19 cellular contexts compared by ENCODE assay signal in the genomic region with DNA sequence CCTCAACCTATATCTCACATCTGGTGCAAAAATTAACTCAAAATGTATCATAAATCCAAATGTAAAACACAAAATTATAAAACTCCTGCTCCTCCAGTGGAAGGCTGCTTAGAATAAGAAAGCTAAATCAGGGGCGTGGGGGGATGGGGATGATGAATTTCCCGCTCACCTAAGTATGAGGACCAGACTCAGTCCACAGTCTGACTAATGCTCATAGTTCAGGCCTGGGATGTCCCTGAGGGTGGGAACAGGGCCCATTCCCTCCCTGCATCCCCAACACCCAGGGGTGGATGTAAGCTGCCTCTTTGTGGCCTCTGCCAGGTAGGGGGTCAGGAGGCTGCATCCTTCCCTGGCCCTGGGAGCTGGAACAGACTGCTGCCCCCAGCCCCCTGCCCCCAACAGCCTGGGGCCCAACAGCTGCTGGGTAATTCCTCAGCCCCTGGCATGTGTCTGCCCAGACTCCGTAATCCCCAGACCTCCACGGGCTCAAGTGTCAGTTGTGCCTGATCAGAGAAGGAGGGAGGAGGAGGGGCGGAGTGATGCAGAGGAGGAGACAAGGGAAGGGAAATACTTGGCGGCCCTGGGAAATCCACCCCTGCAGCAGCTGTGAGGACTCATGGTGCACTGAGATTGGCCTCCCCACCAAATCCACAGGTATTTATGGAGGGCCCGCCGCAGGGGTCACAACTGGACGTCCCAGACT.
DNase-seq lines count a peak whose midpoint lies in the region; ATAC-seq, FAIRE-seq and TF ChIP-seq lines count a peak whose summit lies in the region.
"Had no signal": no experiment of that assay in that cellular context is flagged by ENCODE, and none has a peak within 500 bp of the region (broad histone marks: within the 10 kb centered on the region; RNA-seq: fewer than 3 reads in every experiment).

No MANE protein-coding gene starts in this region.

- no peak for TF ChIP-seq EP300 in sigmoid colon (IDR thresholded peaks at IDR 0.05)

- no peak overlapping the region for H3K9ac ChIP-seq in kidney (ENCODE audit: low read length in 2 of 2)

- TF ChIP-seq POLR2A in sigmoid colon (IDR thresholded peaks at IDR 0.05) (no peak), GM12892 (IDR thresholded peaks at IDR 0.05; ENCODE audit: low read depth, low read length) (no peak)

- H3K27ac ChIP-seq in kidney (ENCODE audit: low read depth in 2 of 2, low read length in 2 of 2) (no peak overlapping the region), sigmoid colon (no peak overlapping the region)
- H3K27ac ChIP-seq: adrenal gland, coronary artery, vagina had no signal

- H3K9me3 ChIP-seq in kidney (ENCODE audit: control insufficient read depth in 1 of 2, low read length in 2 of 2) (no peaks in the 10 kb centered on the region), sigmoid colon (peaks cover 0 to 1% (median 0%) of the 10 kb centered on the region in 4 donors)
- H3K9me3 ChIP-seq: adrenal gland, vagina had no signal

- peak; percentile 20 for DNase-seq in activated CD4-positive, CD25-positive, alpha-beta regulatory T cell treated with anti-CD3 and anti-CD28 coated beads, Interleukin-2, amount 50 U/mL, for 72 hours
- DNase-seq in NCI-H69 (lab: John Stamatoyannopoulos, UW) (peak; percentile 59), kidney (peak; percentile 54), sigmoid colon (peak; percentile 50), GM12892 (ENCODE audit: insufficient read length) (no peak), inferior parietal cortex (ENCODE audit: extremely low spot score) (no peak), NCI-H1417 treated with DMSO at 0.1 percent for 48 hours (lab: John Stamatoyannopoulos, UW) (no peak)
- DNase-seq: activated CD8-positive, alpha-beta memory T cell treated with anti-CD3 and anti-CD28 coated beads, Interleukin-2, amount 10 ng/mL, durations not matched to agents 7 days and 5 days; GF-D8; NCI-H187; NCI-H446; retina; RPMI8226; substantia nigra had no signal

- no peaks in the 10 kb centered on the region for H3K36me3 ChIP-seq in kidney (ENCODE audit: control insufficient read depth in 1 of 2, insufficient read depth in 2 of 2, low read length in 2 of 2)
- no peaks in the 10 kb centered on the region for H3K36me3 ChIP-seq in sigmoid colon
- H3K36me3 ChIP-seq: adrenal gland, vagina had no signal

- H3K4me1 ChIP-seq in kidney (ENCODE audit: control insufficient read depth in 1 of 2, insufficient read depth in 1 of 2, low read depth in 1 of 2, low read length in 2 of 2) (no peaks in the 10 kb centered on the region), sigmoid colon (no peaks in the 10 kb centered on the region)
- H3K4me1 ChIP-seq: adrenal gland, vagina had no signal

- H3K4me3 ChIP-seq in kidney (ENCODE audit: low read length in 2 of 2) = no peak overlapping the region
- no peak overlapping the region for H3K4me3 ChIP-seq in sigmoid colon
- H3K4me3 ChIP-seq: adrenal gland, coronary artery, vagina had no signal

- no peaks in the 10 kb centered on the region for H3K27me3 ChIP-seq in sigmoid colon
- H3K27me3 ChIP-seq: adrenal gland, vagina had no signal

- intact Hi-C loops in kidney (cut with DNase I) (no loop called here), sigmoid colon (cut with DNase I) (no loop called here)

- TF ChIP-seq CTCF in kidney (IDR thresholded peaks at IDR 0.05; ENCODE audit: borderline replicate concordance, extremely low read depth, insufficient read depth) (no peak), sigmoid colon (IDR thresholded peaks at IDR 0.05) (no peak)

- 72 to 77% methylated on average over 9 of the region's 9 CpGs for WGBS in sigmoid colon, 2 donors

- no peak for ATAC-seq in activated CD4-positive, CD25-positive, alpha-beta regulatory T cell treated with anti-CD3 and anti-CD28 coated beads, Interleukin-2, amount 50 U/mL, for 24 hours
- ATAC-seq: activated CD8-positive, alpha-beta memory T cell treated with anti-CD3 and anti-CD28 coated beads, Interleukin-2, amount 10 ng/mL, durations not matched to agents 7 days and 5 days had no signal

- FAIRE-seq in kidney (lab: Jason Lieb, UNC) (no peak), GM12892 (lab: Jason Lieb, UNC) (no peak)
- FAIRE-seq: endometrium had no signal

Comparison
In these comparisons a context has a peak if more than half of its experiments do, and no peak if none do; other contexts are left out.
1. DNase-seq: peak in activated CD4-positive, CD25-positive, alpha-beta regulatory T cell treated with anti-CD3 and anti-CD28 coated beads, Interleukin-2, amount 50 U/mL, for 72 hours (single experiment), NCI-H69 (single experiment), kidney (single experiment) and sigmoid colon (single experiment); none in GM12892 (single experiment), inferior parietal cortex (single experiment) and NCI-H1417 treated with DMSO at 0.1 percent for 48 hours (single experiment).